In genomic region chr4:94336791-94337190, GRCh38 we compare ENCODE assay signal across 6 cellular contexts. TPM values are rescaled to one million over a fixed set of nuclear protein-coding genes. Genes with fewer than 3 reads are reported as not detected.
"Had no signal": no experiment of that assay in that cellular context is flagged by ENCODE, and none has a peak within 500 bp of the region (broad histone marks: within the 10 kb centered on the region; RNA-seq: fewer than 3 reads in every experiment).

No MANE protein-coding gene starts in this region.

RNA-seq across cellular contexts. Expression of gene HPGDS, which starts 5.8 kb away (rescaled TPM):
- total RNA-seq: HepG2; HT1080; IMR-90; MCF 10A; SJSA1; T-helper 1 cell treated with Interleukin-12 subunit alpha and Interleukin-12 subunit beta and Interleukin-4 antibody, amounts not matched to agents 30 ng/mL and 1 ng/mL, for 36 hours had no signal
- polyA plus RNA-seq: HepG2, IMR-90 had no signal
